Comparison of ENCODE assay signal across 20 cellular contexts in the genomic region with DNA sequence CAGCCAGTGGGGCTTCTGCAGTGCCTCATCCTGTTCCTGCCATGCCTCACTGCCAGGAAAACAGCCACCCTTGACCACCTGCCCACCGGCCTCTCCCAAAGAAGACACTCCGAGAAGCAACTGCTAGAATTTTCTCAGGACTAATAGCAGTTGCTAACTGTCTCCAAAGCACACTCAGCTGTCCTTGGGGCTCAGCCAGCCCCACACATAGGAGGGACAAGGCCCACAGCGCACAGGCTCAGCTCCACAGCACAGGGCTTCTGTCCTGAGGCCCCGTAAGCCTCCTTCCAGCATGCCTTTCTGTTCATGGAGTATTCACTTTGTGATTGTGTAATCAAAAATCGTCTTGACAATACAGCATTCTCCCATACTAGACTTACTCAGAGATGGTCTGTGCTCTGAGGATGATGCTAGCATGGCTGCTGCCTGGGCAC.
DNase-seq lines count a peak whose midpoint lies in the region; ATAC-seq and TF ChIP-seq lines count a peak whose summit lies in the region.
"Had no signal": no experiment of that assay in that cellular context is flagged by ENCODE, and none has a peak within 500 bp of the region (broad histone marks: within the 10 kb centered on the region; RNA-seq: fewer than 3 reads in every experiment).

No MANE protein-coding gene starts in this region.

- intact Hi-C loops in dorsolateral prefrontal cortex (cut with DNase I) (no loop called here), natural killer cell (cut with micrococcal nuclease) (no loop called here), upper lobe of right lung (cut with DNase I) (no loop called here)

- H3K27me3 Mint-ChIP-seq in activated T-cell treated with anti-CD3 and anti-CD28 coated beads, Interleukin-2, amount 50 U/mL, for 4 hours (ENCODE audit: low read depth) = no peaks in the 10 kb centered on the region
- peaks cover 7% of the 10 kb centered on the region in 2 donors for H3K27me3 Mint-ChIP-seq in natural killer cell (ENCODE audit: low read depth in 2 of 2)
- H3K27me3 Mint-ChIP-seq: activated CD4-positive, alpha-beta T cell treated with anti-CD3 and anti-CD28 coated beads for 36 hours; activated naive CD8-positive, alpha-beta T cell had no signal

- H3K4me3 ChIP-seq in dorsolateral prefrontal cortex = no peak overlapping the region
- H3K4me3 ChIP-seq in upper lobe of right lung = no peak overlapping the region
- H3K4me3 ChIP-seq: HAP-1, SJSA1 had no signal

- H3K4me1 ChIP-seq in upper lobe of right lung = no peaks in the 10 kb centered on the region
- H3K4me1 ChIP-seq: foreskin keratinocyte, HAP-1, SJSA1 had no signal

- H3K4me1 Mint-ChIP-seq in activated T-cell treated with anti-CD3 and anti-CD28 coated beads, Interleukin-2, amount 50 U/mL, for 4 hours (ENCODE audit: low read depth) = no peaks in the 10 kb centered on the region
- no peaks in the 10 kb centered on the region for H3K4me1 Mint-ChIP-seq in natural killer cell
- H3K4me1 Mint-ChIP-seq: activated CD4-positive, alpha-beta T cell treated with anti-CD3 and anti-CD28 coated beads for 36 hours; CD8-positive, alpha-beta memory T cell had no signal

- H3K27ac Mint-ChIP-seq in natural killer cell = no peak overlapping the region
- H3K27ac Mint-ChIP-seq: activated CD4-positive, alpha-beta T cell treated with anti-CD3 and anti-CD28 coated beads for 36 hours; activated naive CD8-positive, alpha-beta T cell; activated T-cell treated with anti-CD3 and anti-CD28 coated beads, Interleukin-2, amount 50 U/mL, for 72 hours; CD8-positive, alpha-beta memory T cell had no signal

- H3K27ac ChIP-seq in dorsolateral prefrontal cortex (no peak overlapping the region), upper lobe of right lung (no peak overlapping the region)
- H3K27ac ChIP-seq: foreskin keratinocyte, SJSA1 had no signal

- ATAC-seq in activated T-cell treated with anti-CD3 and anti-CD28 coated beads, Interleukin-2, amount 50 U/mL, for 4 hours = no peak
- no peak for ATAC-seq in natural killer cell
- peak; percentile 7 for ATAC-seq in upper lobe of right lung
- ATAC-seq in HG03439 (IDR thresholded peaks at IDR 0.05; ENCODE audit: unreplicated experiment) = no peak
- ATAC-seq: activated CD4-positive, alpha-beta T cell treated with anti-CD3 and anti-CD28 coated beads for 36 hours; activated T-cell treated with anti-CD3 and anti-CD28 coated beads, Interleukin-2, amount 50 U/mL, for 72 hours had no signal

- H3K9me3 Mint-ChIP-seq in activated T-cell treated with anti-CD3 and anti-CD28 coated beads, Interleukin-2, amount 50 U/mL, for 4 hours = peaks cover 7% of the 10 kb centered on the region
- H3K9me3 Mint-ChIP-seq in natural killer cell = no peaks in the 10 kb centered on the region
- H3K9me3 Mint-ChIP-seq: activated T-cell treated with anti-CD3 and anti-CD28 coated beads, Interleukin-2, amount 50 U/mL, for 72 hours had no signal

- no peaks in the 10 kb centered on the region for H3K36me3 ChIP-seq in upper lobe of right lung
- H3K36me3 ChIP-seq: HAP-1, SJSA1 had no signal

- no peaks in the 10 kb centered on the region for H3K36me3 Mint-ChIP-seq in activated T-cell treated with anti-CD3 and anti-CD28 coated beads, Interleukin-2, amount 50 U/mL, for 4 hours (ENCODE audit: insufficient read depth)
- no peaks in the 10 kb centered on the region for H3K36me3 Mint-ChIP-seq in natural killer cell
- H3K36me3 Mint-ChIP-seq: activated naive CD8-positive, alpha-beta T cell; CD8-positive, alpha-beta memory T cell had no signal

- TF ChIP-seq CTCF in dorsolateral prefrontal cortex (IDR thresholded peaks at IDR 0.05 in 54 of 56, conservative IDR thresholded peaks at IDR 0.05 in 2 of 56; ENCODE audit: low read depth in 1 of 56, partially characterized antibody in 56 of 56) (no peak), natural killer cell (IDR thresholded peaks at IDR 0.05) (no peak), upper lobe of right lung (IDR thresholded peaks at IDR 0.05) (no peak)

- H3K4me3 Mint-ChIP-seq in activated T-cell treated with anti-CD3 and anti-CD28 coated beads, Interleukin-2, amount 50 U/mL, for 4 hours = no peak overlapping the region
- no peak overlapping the region for H3K4me3 Mint-ChIP-seq in natural killer cell
- H3K4me3 Mint-ChIP-seq: activated CD4-positive, alpha-beta T cell treated with anti-CD3 and anti-CD28 coated beads for 36 hours; activated naive CD8-positive, alpha-beta T cell; activated T-cell treated with anti-CD3 and anti-CD28 coated beads, Interleukin-2, amount 50 U/mL, for 72 hours; CD8-positive, alpha-beta memory T cell had no signal

- H3K9me3 ChIP-seq in upper lobe of right lung = no peaks in the 10 kb centered on the region
- H3K9me3 ChIP-seq: HAP-1, SJSA1 had no signal

- H3K27me3 ChIP-seq in dorsolateral prefrontal cortex (peaks cover 0 to 5% (median 0%) of the 10 kb centered on the region in 45 donors), upper lobe of right lung (no peaks in the 10 kb centered on the region)
- H3K27me3 ChIP-seq: foreskin keratinocyte, SJSA1 had no signal

- peak; percentile 5 to 7 for DNase-seq in activated T-cell treated with anti-CD3 and anti-CD28 coated beads, Interleukin-2, amount 50 U/mL, for 48 hours
- no peak for DNase-seq in activated T-cell treated with anti-CD3 and anti-CD28 coated beads, Interleukin-2, amount 50 U/mL, for 4 hours
- DNase-seq in dorsolateral prefrontal cortex (peak in 6 of 10 donors; percentile 9 to 27 (median 22)), natural killer cell (peak; percentile 4), upper lobe of right lung (peak; percentile 40), NCI-H1092 treated with DMSO at 0.1 percent for 48 hours (lab: John Stamatoyannopoulos, UW) (no peak)
- no peak for DNase-seq in stimulated activated naive CD4-positive, alpha-beta T cell (lab: John Stamatoyannopoulos, UW)
- DNase-seq: activated T-cell treated with anti-CD3 and anti-CD28 coated beads, Interleukin-2, amount 50 U/mL, for 72 hours; CD8-positive, alpha-beta memory T cell; DMS79 treated with DMSO at 0.1 percent for 48 hours; NCI-H187; stimulated activated CD4-positive, alpha-beta T cell treated with anti-CD3 and anti-CD28 coated beads, Interleukin-12 subunit alpha, Interleukin-12 subunit beta, amount 100 ng/mL, for 4 hours; stimulated activated naive CD4-positive, alpha-beta T cell treated with Interleukin-2 at 50 U/mL for 16 hours; T1000 had no signal

Comparison
In these comparisons a context has a peak if more than half of its experiments do, and no peak if none do; other contexts are left out.
1. DNase-seq: peak in activated T-cell treated with anti-CD3 and anti-CD28 coated beads, Interleukin-2, amount 50 U/mL, for 48 hours (2 of 2), dorsolateral prefrontal cortex (6 of 10), natural killer cell (single experiment) and upper lobe of right lung (single experiment); none in activated T-cell treated with anti-CD3 and anti-CD28 coated beads, Interleukin-2, amount 50 U/mL, for 4 hours (single experiment), NCI-H1092 treated with DMSO at 0.1 percent for 48 hours (single experiment) and stimulated activated naive CD4-positive, alpha-beta T cell (0 of 6).